In genomic region chr11:128464878-128465277, GRCh38 we compare ENCODE assay signal across 12 cellular contexts.
DNase-seq lines count a peak whose midpoint lies in the region; ATAC-seq and TF ChIP-seq lines count a peak whose summit lies in the region.
"Had no signal": no experiment of that assay in that cellular context is flagged by ENCODE, and none has a peak within 500 bp of the region (broad histone marks: within the 10 kb centered on the region; RNA-seq: fewer than 3 reads in every experiment).

No MANE protein-coding gene starts in this region.

- ATAC-seq in heart left ventricle (no peak), left ventricle myocardium superior (no peak), upper lobe of left lung (ENCODE audit: low FRiP score in 2 of 2) (no peak), GM18858 (IDR thresholded peaks at IDR 0.05; ENCODE audit: unreplicated experiment) (no peak), HG03565 (IDR thresholded peaks at IDR 0.05; ENCODE audit: unreplicated experiment) (no peak)
- ATAC-seq: esophagus mucosa, WTC11 had no signal

- no peaks in the 10 kb centered on the region for H3K9me3 ChIP-seq in heart left ventricle
- no peaks in the 10 kb centered on the region for H3K9me3 ChIP-seq in muscle layer of duodenum (ENCODE audit: control insufficient read depth in 1 of 2, low read length in 2 of 2)
- H3K9me3 ChIP-seq in upper lobe of left lung = no peaks in the 10 kb centered on the region
- H3K9me3 ChIP-seq: prostate gland had no signal

- peaks cover 82% of the 10 kb centered on the region for H3K4me1 Mint-ChIP-seq in activated T-helper 2 cell treated with anti-CD3 and anti-CD28 coated beads, Interferon-gamma antibody, Interleukin-2, Interleukin-4, amounts not matched to agents 10 μg/mL and 5 μg/mL and 100 μg/mL, durations not matched to agents 14 hours and 24 hours and 36 hours (ENCODE audit: low read depth)
- H3K4me1 Mint-ChIP-seq: WTC11 had no signal

- WGBS in heart left ventricle, 4 donors = 62 to 73% (median 71%) methylated on average over 4 to 5 of the region's 5 CpGs
- 59 to 71% methylated on average over 5 of the region's 5 CpGs for WGBS in upper lobe of left lung, 2 donors

- no peak for TF ChIP-seq CTCF in heart left ventricle (IDR thresholded peaks at IDR 0.05)
- TF ChIP-seq CTCF in upper lobe of left lung (IDR thresholded peaks at IDR 0.05) = no peak

- H3K9me3 Mint-ChIP-seq in activated T-helper 2 cell treated with anti-CD3 and anti-CD28 coated beads, Interferon-gamma antibody, Interleukin-2, Interleukin-4, amounts not matched to agents 10 μg/mL and 5 μg/mL and 100 μg/mL, durations not matched to agents 14 hours and 24 hours and 36 hours = no peaks in the 10 kb centered on the region
- H3K9me3 Mint-ChIP-seq: WTC11 had no signal

- peak overlapping the region; percentile 64 for H3K4me3 Mint-ChIP-seq in activated T-helper 2 cell treated with anti-CD3 and anti-CD28 coated beads, Interferon-gamma antibody, Interleukin-2, Interleukin-4, amounts not matched to agents 10 μg/mL and 5 μg/mL and 100 μg/mL, durations not matched to agents 14 hours and 24 hours and 36 hours (ENCODE audit: low read depth)
- H3K4me3 Mint-ChIP-seq: WTC11 had no signal

- no peak for TF ChIP-seq EP300 in upper lobe of left lung (IDR thresholded peaks at IDR 0.05)

- intact Hi-C loops in heart left ventricle (cut with DNase I) = loop anchor here in 7 of 10 donors (5.0 to 10.0 kb wide), 10 partner anchors 37 to 173 kb away; no protein-coding TSS in a partner anchor
- intact Hi-C loops in left ventricle myocardium superior (cut with micrococcal nuclease) = no loop called here
- intact Hi-C loops in activated T-helper 2 cell treated with anti-CD3 and anti-CD28 coated beads, Interferon-gamma antibody, Interleukin-2, Interleukin-4, amounts not matched to agents 10 μg/mL and 5 μg/mL and 100 μg/mL, durations not matched to agents 14 hours and 24 hours and 36 hours (cut with micrococcal nuclease) = loop anchor here (5.0 kb wide), 1 partner anchor 428 kb away; no protein-coding TSS in a partner anchor

- no peak overlapping the region for H3K4me3 ChIP-seq in heart left ventricle
- H3K4me3 ChIP-seq in muscle layer of duodenum (ENCODE audit: low read depth in 1 of 2, low read length in 2 of 2) = no peak overlapping the region
- H3K4me3 ChIP-seq in upper lobe of left lung = no peak overlapping the region
- H3K4me3 ChIP-seq: prostate gland had no signal

- no peaks in the 10 kb centered on the region for H3K27me3 Mint-ChIP-seq in activated T-helper 2 cell treated with anti-CD3 and anti-CD28 coated beads, Interferon-gamma antibody, Interleukin-2, Interleukin-4, amounts not matched to agents 10 μg/mL and 5 μg/mL and 100 μg/mL, durations not matched to agents 14 hours and 24 hours and 36 hours (ENCODE audit: low read depth)

- peak overlapping the region; percentile 91 for H3K27ac Mint-ChIP-seq in activated T-helper 2 cell treated with anti-CD3 and anti-CD28 coated beads, Interferon-gamma antibody, Interleukin-2, Interleukin-4, amounts not matched to agents 10 μg/mL and 5 μg/mL and 100 μg/mL, durations not matched to agents 14 hours and 24 hours and 36 hours
- H3K27ac Mint-ChIP-seq: WTC11 had no signal

- TF ChIP-seq POLR2A in heart left ventricle (IDR thresholded peaks at IDR 0.05) (no peak), upper lobe of left lung (IDR thresholded peaks at IDR 0.05) (no peak)

- DNase-seq in heart left ventricle (no peak), left ventricle myocardium superior (no peak), upper lobe of left lung (no peak), NCI-H2227 treated with DMSO at 0.1 percent for 48 hours (lab: John Stamatoyannopoulos, UW) (no peak)
- DNase-seq in activated T-helper 2 cell treated with anti-CD3 and anti-CD28 coated beads, Interferon-gamma antibody, Interleukin-2, Interleukin-4, amounts not matched to agents 10 μg/mL and 5 μg/mL and 100 μg/mL, durations not matched to agents 14 hours and 24 hours and 36 hours (ENCODE audit: low spot score) = peak; percentile 10
- DNase-seq: GOT3 had no signal

- H3K36me3 Mint-ChIP-seq in activated T-helper 2 cell treated with anti-CD3 and anti-CD28 coated beads, Interferon-gamma antibody, Interleukin-2, Interleukin-4, amounts not matched to agents 10 μg/mL and 5 μg/mL and 100 μg/mL, durations not matched to agents 14 hours and 24 hours and 36 hours (ENCODE audit: low read depth) = peaks cover 100% of the 10 kb centered on the region

- peaks cover 14 to 75% (median 70%) of the 10 kb centered on the region in 12 donors for H3K4me1 ChIP-seq in heart left ventricle
- peaks cover 6 to 23% of the 10 kb centered on the region in 2 donors for H3K4me1 ChIP-seq in muscle layer of duodenum (ENCODE audit: control insufficient read depth in 1 of 2, insufficient read depth in 2 of 2, low read length in 2 of 2)
- H3K4me1 ChIP-seq in upper lobe of left lung = peaks cover 49 to 60% (median 55%) of the 10 kb centered on the region in 4 donors
- H3K4me1 ChIP-seq: prostate gland had no signal

- H3K27me3 ChIP-seq in heart left ventricle = no peaks in the 10 kb centered on the region
- no peaks in the 10 kb centered on the region for H3K27me3 ChIP-seq in muscle layer of duodenum (ENCODE audit: low read depth, low read length)
- no peaks in the 10 kb centered on the region for H3K27me3 ChIP-seq in upper lobe of left lung

- H3K36me3 ChIP-seq in heart left ventricle = peaks cover 0 to 88% (median 51%) of the 10 kb centered on the region in 9 donors
- peaks cover 24 to 36% of the 10 kb centered on the region in 2 donors for H3K36me3 ChIP-seq in muscle layer of duodenum (ENCODE audit: control insufficient read depth in 1 of 2, insufficient read depth in 2 of 2, low read length in 2 of 2)
- H3K36me3 ChIP-seq in upper lobe of left lung = peaks cover 0 to 52% (median 17%) of the 10 kb centered on the region in 4 donors
- H3K36me3 ChIP-seq: prostate gland had no signal

- H3K27ac ChIP-seq in heart left ventricle (peak overlapping the region in 11 of 12 donors; percentile 61 to 83 (median 71)), muscle layer of duodenum (ENCODE audit: low read length) (peak overlapping the region; percentile 68), upper lobe of left lung (peak overlapping the region; percentile 47 to 83 (median 68))
- H3K27ac ChIP-seq: prostate gland had no signal
